Comparison of ENCODE assay signal across 1 cellular context in the genomic region with DNA sequence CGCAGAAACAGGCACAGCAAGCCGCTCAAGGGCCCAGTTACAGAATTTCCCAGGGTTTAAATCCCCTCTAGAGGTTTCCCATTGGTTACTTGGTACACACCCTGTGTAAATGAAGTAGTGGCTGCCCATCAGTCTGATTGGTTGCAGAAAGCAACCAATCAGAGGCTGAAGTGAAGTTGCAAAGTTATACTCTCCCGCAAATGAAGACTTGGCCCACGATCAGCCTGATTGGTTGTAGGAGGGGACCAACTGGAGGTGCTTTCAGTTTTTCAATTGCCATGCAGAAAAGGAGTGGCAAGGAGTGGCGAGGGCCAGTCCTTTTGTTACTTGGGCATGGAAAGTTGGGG.
TF ChIP-seq lines count a peak whose summit lies in the region.

No MANE protein-coding gene starts in this region.

TF ChIP-seq in H1, 55 proteins besides CTCF, POLR2A, EP300 and RAD21:
- TF ChIP-seq GTF2F1 (IDR thresholded peaks at IDR 0.05; ENCODE audit: borderline replicate concordance, low read depth, low read length) (no peak), JUN (IDR thresholded peaks at IDR 0.05; ENCODE audit: low read depth, low read length) (no peak), ASH2L (IDR thresholded peaks at IDR 0.05; ENCODE audit: low read length) (no peak), KDM4A (IDR thresholded peaks at IDR 0.05; ENCODE audit: low read depth, low read length, severe bottlenecking) (no peak), TCF12 (IDR thresholded peaks at IDR 0.05; ENCODE audit: low read depth, low read length) (no peak), SRF (IDR thresholded peaks at IDR 0.05; ENCODE audit: low read depth, low read length) (no peak)
- TF ChIP-seq, protein P1, sequence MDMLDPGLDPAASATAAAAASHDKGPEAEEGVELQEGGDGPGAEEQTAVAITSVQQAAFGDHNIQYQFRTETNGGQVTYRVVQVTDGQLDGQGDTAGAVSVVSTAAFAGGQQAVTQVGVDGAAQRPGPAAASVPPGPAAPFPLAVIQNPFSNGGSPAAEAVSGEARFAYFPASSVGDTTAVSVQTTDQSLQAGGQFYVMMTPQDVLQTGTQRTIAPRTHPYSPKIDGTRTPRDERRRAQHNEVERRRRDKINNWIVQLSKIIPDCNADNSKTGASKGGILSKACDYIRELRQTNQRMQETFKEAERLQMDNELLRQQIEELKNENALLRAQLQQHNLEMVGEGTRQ (IDR thresholded peaks at IDR 0.05; ENCODE audit: low read length) = no peak
